In the genomic region with DNA sequence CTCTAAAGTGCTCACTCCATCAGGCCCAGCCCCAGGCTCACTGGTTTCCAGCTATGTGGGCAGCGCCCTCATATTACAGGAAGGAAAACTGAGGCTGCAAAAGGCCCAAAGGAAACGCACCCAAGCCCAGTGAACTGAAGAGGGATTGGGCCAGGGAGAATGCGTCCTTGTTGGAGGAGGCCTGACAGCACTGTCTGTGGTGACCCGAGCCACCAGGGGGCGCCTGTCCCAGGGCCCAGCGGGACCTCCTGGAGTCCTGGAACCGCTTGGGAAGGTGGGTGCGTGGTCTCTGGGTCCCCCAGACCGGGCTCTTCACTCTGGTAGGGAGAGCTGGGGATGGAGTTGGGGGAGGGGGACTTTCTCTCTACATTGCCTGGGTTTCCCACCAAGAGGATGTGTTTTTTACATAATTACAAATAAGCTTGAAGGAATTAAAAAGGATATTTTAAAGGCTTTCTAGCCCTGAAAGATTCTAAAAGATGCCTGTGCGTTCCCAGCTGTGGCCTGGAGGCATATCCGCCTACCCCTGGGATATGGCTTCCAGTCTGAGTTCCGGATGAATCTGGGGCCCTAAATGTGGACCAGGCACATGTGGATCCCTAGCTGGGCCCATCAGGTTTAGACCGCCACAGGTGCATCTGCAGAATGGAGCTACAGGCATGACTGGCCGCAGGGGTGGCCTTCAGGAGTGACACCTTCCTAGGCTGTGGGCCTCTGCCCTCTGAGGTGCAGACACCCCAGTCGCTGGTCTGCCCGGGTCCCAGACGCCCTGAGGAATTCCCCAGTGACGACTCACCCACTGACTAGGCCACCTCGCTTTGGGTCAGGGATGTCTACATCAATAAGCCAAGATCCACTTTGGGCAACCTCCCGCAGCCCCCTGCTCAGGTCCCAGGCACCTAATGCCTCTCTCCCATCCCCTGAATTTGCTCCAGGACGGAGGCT, we compare ENCODE assay signal across 8 cellular contexts. TPM values are rescaled to one million over a fixed set of nuclear protein-coding genes. Genes with fewer than 3 reads are reported as not detected.
DNase-seq lines count a peak whose midpoint lies in the region; ATAC-seq and TF ChIP-seq lines count a peak whose summit lies in the region.

No MANE protein-coding gene starts in this region.

- H3K9me3 ChIP-seq in OCI-LY3 (ENCODE audit: insufficient read depth, low read length) = no peaks in the 10 kb centered on the region

- TF ChIP-seq POLR2A in erythroblast (IDR thresholded peaks at IDR 0.05; ENCODE audit: low read length) = no peak

- H3K27me3 ChIP-seq in OCI-LY3 (ENCODE audit: low read depth, low read length) = no peaks in the 10 kb centered on the region

- TF ChIP-seq CTCF in OCI-LY3 (IDR thresholded peaks at IDR 0.05; ENCODE audit: low read depth, low read length) = peak; percentile 92

- peaks cover 32% of the 10 kb centered on the region for H3K79me2 ChIP-seq in OCI-LY3 (ENCODE audit: low read length)

- peaks cover 9% of the 10 kb centered on the region for H3K36me3 ChIP-seq in OCI-LY3 (replicated peaks; ENCODE audit: low read depth, low read length)

- no peaks in the 10 kb centered on the region for H4K20me1 ChIP-seq in OCI-LY3 (ENCODE audit: insufficient read depth, low read length)

- DNase-seq in DMS153 treated with DMSO at 0.1 percent for 48 hours (lab: John Stamatoyannopoulos, UW; ENCODE audit: unreplicated experiment) (peak; percentile 7), activated T-cell treated with anti-CD3 and anti-CD28 coated beads for 24 hours (ENCODE audit: low read depth) (peak; percentile 73), erythroblast (lab: John Stamatoyannopoulos, UW) (peak; percentile 72 to 88), myocyte (ENCODE audit: low read depth) (peak; percentile 79)
- DNase-seq in stimulated activated CD8-positive, alpha-beta memory T cell treated with anti-CD3 and anti-CD28 coated beads, Interleukin-7, amount 100 ng/mL, for 24 hours (ENCODE audit: low read depth) = peak; percentile 74

- H3K9ac ChIP-seq in OCI-LY3 (ENCODE audit: low read length) = no peak overlapping the region

- H2AFZ ChIP-seq in OCI-LY3 (ENCODE audit: low read depth, low read length) = no peak overlapping the region

- peaks cover 21% of the 10 kb centered on the region for H3K4me1 ChIP-seq in OCI-LY3 (ENCODE audit: low read length)

- ATAC-seq in HG03439 (IDR thresholded peaks at IDR 0.05; ENCODE audit: unreplicated experiment) = peak; percentile 39
- no peak for ATAC-seq in HG02970 (IDR thresholded peaks at IDR 0.05; ENCODE audit: low FRiP score, unreplicated experiment)

- H3K4me3 ChIP-seq in OCI-LY3 (ENCODE audit: low read length) = no peak overlapping the region

- no peak overlapping the region for H3K4me2 ChIP-seq in OCI-LY3 (ENCODE audit: low read length)

- peak overlapping the region; percentile 20; the same call in 1 of the 2 replicates for H3K27ac ChIP-seq in OCI-LY3 (ENCODE audit: low read length)

RNA-seq across cellular contexts. Expression of a gene that starts 4.2 kb away (rescaled TPM):
- not detected in 2 replicates for total RNA-seq in myocyte
- not detected for polyA plus RNA-seq in myocyte (2012)

RNA-seq across cellular contexts. Expression of a gene that starts 21.6 kb away (rescaled TPM):
- total RNA-seq in myocyte = not detected in 2 replicates
- not detected for polyA plus RNA-seq in myocyte (2012)

RNA-seq across cellular contexts. Expression of a gene that starts 34.2 kb away (rescaled TPM):
- 124 and 131 TPM in 2 replicates for total RNA-seq in myocyte
- polyA plus RNA-seq in myocyte (2012) = 126 TPM

RNA-seq across cellular contexts. Expression of a gene that starts 52.1 kb away (rescaled TPM):
- total RNA-seq in myocyte = 257 and 296 TPM in 2 replicates
- 272 TPM for polyA plus RNA-seq in myocyte (2012)

Comparison
In these comparisons a context has a peak if more than half of its experiments do, and no peak if none do; other contexts are left out.
1. DNase-seq: peak in every context shown above with its lines; median percentile 80 in erythroblast; 79 in myocyte; 74 in stimulated activated CD8-positive, alpha-beta memory T cell treated with anti-CD3 and anti-CD28 coated beads, Interleukin-7, amount 100 ng/mL, for 24 hours; 73 in activated T-cell treated with anti-CD3 and anti-CD28 coated beads for 24 hours; 7 in DMS153 treated with DMSO at 0.1 percent for 48 hours.